In genomic region chr22:29748248-29748893, GRCh38 we compare ENCODE assay signal across 25 cellular contexts. TPM values are rescaled to one million over a fixed set of nuclear protein-coding genes. Genes with fewer than 3 reads are reported as not detected.
DNase-seq lines count a peak whose midpoint lies in the region; ATAC-seq and TF ChIP-seq lines count a peak whose summit lies in the region.
"Had no signal": no experiment of that assay in that cellular context is flagged by ENCODE, and none has a peak within 500 bp of the region (broad histone marks: within the 10 kb centered on the region; RNA-seq: fewer than 3 reads in every experiment).

No MANE protein-coding gene starts in this region.

- TF ChIP-seq CTCF in foreskin fibroblast (IDR thresholded peaks at IDR 0.05; ENCODE audit: low read depth, low read length): no peak
- TF ChIP-seq CTCF in dorsolateral prefrontal cortex (IDR thresholded peaks at IDR 0.05 in 54 of 56, conservative IDR thresholded peaks at IDR 0.05 in 2 of 56; ENCODE audit: low read depth in 1 of 56, partially characterized antibody in 56 of 56): no peak

- H3K4me3 ChIP-seq in BLaER1 treated with 17β-estradiol and CSF1 and Interleukin-3, amounts not matched to agents 10 nM and 100 nM: no peak overlapping the region
- no peak overlapping the region for H3K4me3 ChIP-seq in MG63
- no peak overlapping the region for H3K4me3 ChIP-seq in adipocyte (ENCODE audit: low read length)
- H3K4me3 ChIP-seq in foreskin fibroblast (ENCODE audit: low read depth in 1 of 2, low read length in 2 of 2): no peak overlapping the region
- H3K4me3 ChIP-seq in dorsolateral prefrontal cortex: no peak overlapping the region
- H3K4me3 ChIP-seq: spleen had no signal

- DNase-seq in MG63: peak; percentile 16
- DNase-seq in adipocyte (ENCODE audit: low read depth): peak; percentile 17
- DNase-seq in foreskin fibroblast: peak; percentile 14 to 53
- DNase-seq in dorsolateral prefrontal cortex: no peak
- DNase-seq in stimulated activated naive CD8-positive, alpha-beta T cell treated with anti-CD3 and anti-CD28 coated beads, Interleukin-15, Interleukin-2, amounts not matched to agents 100 U/mL and 50 U/mL, for 24 hours: no peak
- DNase-seq in cerebellum (ENCODE audit: low spot score): no peak
- DNase-seq: activated CD4-positive, alpha-beta T cell treated with anti-CD3 and anti-CD28 coated beads for 36 hours; activated T-cell treated with anti-CD3 and anti-CD28 coated beads, Interleukin-2, amount 50 U/mL, for 4 hours; foreskin melanocyte; naive B cell; NCI-H1417; NCI-H2107; NCI-H510A treated with DMSO at 0.1 percent for 48 hours; retina; spleen; stimulated activated CD4-positive, alpha-beta T cell treated with anti-CD3 and anti-CD28 coated beads, Interleukin-4, amount 100 ng/mL, for 1 hour; stimulated activated naive B cell treated with anti-CD40 and anti-IgM and Interleukin-4, amounts not matched to agents 10 μg/mL and 1 μg/mL and 100 μg/mL, for 72 hours; T-helper 17 cell had no signal

- no peak for ATAC-seq in GM21390 (IDR thresholded peaks at IDR 0.05; ENCODE audit: unreplicated experiment)
- ATAC-seq in stimulated activated naive CD8-positive, alpha-beta T cell treated with anti-CD3 and anti-CD28 coated beads, Interleukin-15, Interleukin-2, amounts not matched to agents 100 U/mL and 50 U/mL, for 24 hours: no peak
- ATAC-seq: activated CD4-positive, alpha-beta T cell treated with anti-CD3 and anti-CD28 coated beads for 36 hours; activated T-cell treated with anti-CD3 and anti-CD28 coated beads, Interleukin-2, amount 50 U/mL, for 4 hours; stimulated activated naive B cell treated with anti-CD40 and anti-IgM and Interleukin-4, amounts not matched to agents 10 μg/mL and 1 μg/mL and 100 μg/mL, for 72 hours; T-helper 17 cell had no signal

- H3K36me3 ChIP-seq in BLaER1 treated with 17β-estradiol and CSF1 and Interleukin-3, amounts not matched to agents 10 nM and 100 nM: peaks cover 26 to 73% (median 50%) of the 10 kb centered on the region in 11 experiments
- no peaks in the 10 kb centered on the region; the same call in 1 of the 2 replicates for H3K36me3 ChIP-seq in MG63
- peaks cover 18% of the 10 kb centered on the region for H3K36me3 ChIP-seq in adipocyte (ENCODE audit: control insufficient read depth, insufficient read depth, low read length, severe bottlenecking)

- H3K27ac ChIP-seq in BLaER1 treated with 17β-estradiol and CSF1 and Interleukin-3, amounts not matched to agents 10 nM and 100 nM: peak overlapping the region in 5 of 11 experiments; percentile 3 to 86 (median 31); a peak in 8 of 22 replicates
- no peak overlapping the region for H3K27ac ChIP-seq in dorsolateral prefrontal cortex
- H3K27ac ChIP-seq: epithelial cell of prostate had no signal

- no peaks in the 10 kb centered on the region for H3K9me3 ChIP-seq in BLaER1 treated with 17β-estradiol and CSF1 and Interleukin-3, amounts not matched to agents 10 nM and 100 nM (replicated peaks in 1 of 11)
- H3K9me3 ChIP-seq in MG63 (no peaks in the 10 kb centered on the region), adipocyte (ENCODE audit: control insufficient read depth, low read length) (no peaks in the 10 kb centered on the region)
- H3K9me3 ChIP-seq: spleen had no signal

- peak overlapping the region in 7 of 11 experiments; percentile 10 to 64 (median 41); a peak in 8 of 22 replicates for H3K4me2 ChIP-seq in BLaER1 treated with 17β-estradiol and CSF1 and Interleukin-3, amounts not matched to agents 10 nM and 100 nM

- no peaks in the 10 kb centered on the region for H3K27me3 ChIP-seq in BLaER1 treated with 17β-estradiol and CSF1 and Interleukin-3, amounts not matched to agents 10 nM and 100 nM
- H3K27me3 ChIP-seq in MG63: no peaks in the 10 kb centered on the region
- H3K27me3 ChIP-seq in adipocyte (replicated peaks; ENCODE audit: control insufficient read depth, insufficient read depth, low read length): no peaks in the 10 kb centered on the region
- H3K27me3 ChIP-seq in dorsolateral prefrontal cortex: no peaks in the 10 kb centered on the region
- H3K27me3 ChIP-seq: spleen had no signal

- peaks cover 0 to 8% (median 0%) of the 10 kb centered on the region in 11 experiments; a peak in 3 of 22 replicates for H4K20me1 ChIP-seq in BLaER1 treated with 17β-estradiol and CSF1 and Interleukin-3, amounts not matched to agents 10 nM and 100 nM

- H3K4me1 ChIP-seq in BLaER1 treated with 17β-estradiol and CSF1 and Interleukin-3, amounts not matched to agents 10 nM and 100 nM: peaks cover 14 to 59% (median 52%) of the 10 kb centered on the region in 10 experiments
- peaks cover 13% of the 10 kb centered on the region for H3K4me1 ChIP-seq in adipocyte (ENCODE audit: control insufficient read depth, insufficient read depth, low read length)

- intact Hi-C loops in dorsolateral prefrontal cortex (cut with DNase I): no loop called here

- H3K9ac ChIP-seq in BLaER1 treated with 17β-estradiol and CSF1 and Interleukin-3, amounts not matched to agents 10 nM and 100 nM: peak overlapping the region in 1 of 11 experiments; percentile 34; a peak in 2 of 22 replicates
- no peak overlapping the region for H3K9ac ChIP-seq in adipocyte (ENCODE audit: low read length)

RNA-seq across cellular contexts. Expression of gene ZMAT5, which starts 18.4 kb away (rescaled TPM):
- total RNA-seq in MG63 (2014; rRNA removed; shearing (Covaris generic); ENCODE audit: low replicate concordance): 33.2 and 38.9 TPM in 2 replicates
- total RNA-seq in dorsolateral prefrontal cortex (10 to 100 TPM; 13.5 to 32.9 (median 20.5) TPM), cerebellum (9.3 TPM)

RNA-seq across cellular contexts. Expression of gene UQCR10, which starts 18.8 kb away (rescaled TPM):
- 46.4 and 71.1 TPM in 2 replicates for total RNA-seq in MG63 (2014; rRNA removed; shearing (Covaris generic); ENCODE audit: low replicate concordance)
- 100 to 1,000 TPM in 61 of 120 experiments, 10 to 100 TPM in 59; 57.3 to 129 (median 100) TPM for total RNA-seq in dorsolateral prefrontal cortex
- total RNA-seq in cerebellum: 40.3 TPM

RNA-seq across cellular contexts. Expression of gene CABP7, which starts 28.6 kb away (rescaled TPM):
- total RNA-seq in MG63 (2014; rRNA removed; shearing (Covaris generic); ENCODE audit: low replicate concordance): not detected in 2 replicates
- total RNA-seq in dorsolateral prefrontal cortex (1 to 10 TPM; 1.4 to 8.2 (median 3.5) TPM), cerebellum (12.5 TPM)
- total RNA-seq: activated CD4-positive, alpha-beta T cell treated with anti-CD3 and anti-CD28 coated beads for 36 hours; dermis microvascular lymphatic vessel endothelial cell; MCF 10A; osteocyte; RPMI7951 had no signal

Comparison
In these comparisons a context has a peak if more than half of its experiments do, and no peak if none do; other contexts are left out.
1. DNase-seq: peak in MG63 (single experiment), adipocyte (single experiment) and foreskin fibroblast (2 of 2); none in dorsolateral prefrontal cortex (0 of 10), stimulated activated naive CD8-positive, alpha-beta T cell treated with anti-CD3 and anti-CD28 coated beads, Interleukin-15, Interleukin-2, amounts not matched to agents 100 U/mL and 50 U/mL, for 24 hours (single experiment) and cerebellum (single experiment).